Comparison of ENCODE assay signal across 8 cellular contexts in the genomic region with DNA sequence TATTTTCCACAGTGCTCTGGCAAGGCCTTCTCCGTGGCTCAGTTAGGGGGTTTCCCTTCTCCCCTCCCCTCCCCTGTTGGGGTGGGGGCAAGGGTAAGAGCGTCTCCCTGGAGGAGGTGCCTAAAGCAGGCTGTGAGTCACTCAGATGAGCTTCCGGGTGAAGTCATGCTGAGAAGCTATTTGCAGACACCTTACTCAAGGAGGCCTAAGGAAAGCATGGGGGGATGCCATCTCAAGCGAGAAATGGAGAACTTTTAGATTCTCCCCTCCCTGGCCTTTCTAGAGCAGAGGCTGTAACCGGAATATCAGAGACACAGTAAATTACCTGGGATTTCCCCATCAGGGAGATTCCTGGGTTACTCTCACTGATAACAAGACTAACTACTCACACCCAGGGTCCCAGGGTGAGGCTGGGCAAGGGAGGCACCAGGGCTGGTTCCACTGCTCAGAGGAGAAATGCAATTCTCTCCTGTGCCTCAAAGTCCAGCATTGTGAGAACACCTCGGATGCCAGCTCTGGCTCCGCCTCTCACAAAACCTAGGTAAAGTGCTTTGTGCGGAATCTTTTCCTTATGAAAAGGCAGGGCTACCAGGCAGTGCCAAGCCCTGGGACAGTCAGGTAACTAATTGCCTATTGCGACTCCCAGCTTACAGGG.
DNase-seq lines count a peak whose midpoint lies in the region; ATAC-seq lines count a peak whose summit lies in the region.

No MANE protein-coding gene starts in this region.

- intact Hi-C loops in right cardiac atrium (cut with DNase I), result no loop called here

- peak; percentile 76 for ATAC-seq in GM18502 (IDR thresholded peaks at IDR 0.05; ENCODE audit: poor library complexity, unreplicated experiment)
- peak; percentile 59 for ATAC-seq in HG02678 (IDR thresholded peaks at IDR 0.05; ENCODE audit: unreplicated experiment)
- peak; percentile 50 to 57 for ATAC-seq in right cardiac atrium

- H3K4me1 ChIP-seq in right cardiac atrium (ENCODE audit: control insufficient read depth, insufficient read depth, low read length), result no peaks in the 10 kb centered on the region

- WGBS in right cardiac atrium, result 69% methylated on average over 9 of the region's 9 CpGs

- no peaks in the 10 kb centered on the region for H3K9me3 ChIP-seq in right cardiac atrium (ENCODE audit: control insufficient read depth, low read length)

- DNase-seq in NCI-H460 (ENCODE audit: extremely low read depth, low read depth) (peak; percentile 37), right cardiac atrium (peak in 1 of 3 donors; percentile 20), DMS 273 (lab: John Stamatoyannopoulos, UW; ENCODE audit: unreplicated experiment) (no peak), ecto neural progenitor cell (ENCODE audit: low spot score) (no peak)
- peak; percentile 49 for DNase-seq in activated CD8-positive, alpha-beta memory T cell treated with anti-CD3 and anti-CD28 coated beads, Interleukin-2, amount 50 U/mL, for 24 hours (ENCODE audit: extremely low read depth)
- DNase-seq in stimulated activated CD4-positive, alpha-beta T cell treated with anti-CD3 and anti-CD28 coated beads, Interleukin-4, amount 100 ng/mL, for 48 hours (ENCODE audit: low read depth in 2 of 2), result peak; percentile 54 to 69

- H3K4me3 ChIP-seq in right cardiac atrium (ENCODE audit: low read length), result no peak overlapping the region

- H3K27ac ChIP-seq in right cardiac atrium (ENCODE audit: low read length), result no peak overlapping the region

- no peaks in the 10 kb centered on the region for H3K27me3 ChIP-seq in right cardiac atrium (ENCODE audit: control insufficient read depth, insufficient read depth)

Comparison
In these comparisons a context has a peak if more than half of its experiments do, and no peak if none do; other contexts are left out.
1. DNase-seq: peak in NCI-H460 (single experiment), activated CD8-positive, alpha-beta memory T cell treated with anti-CD3 and anti-CD28 coated beads, Interleukin-2, amount 50 U/mL, for 24 hours (single experiment) and stimulated activated CD4-positive, alpha-beta T cell treated with anti-CD3 and anti-CD28 coated beads, Interleukin-4, amount 100 ng/mL, for 48 hours (2 of 2); none in DMS 273 (single experiment) and ecto neural progenitor cell (single experiment).
2. Peak in every context shown above with its lines, with median percentiles within 50 percentile points of each other: ATAC-seq.